ENCODE assay signal across 14 cellular contexts in the genomic region with DNA sequence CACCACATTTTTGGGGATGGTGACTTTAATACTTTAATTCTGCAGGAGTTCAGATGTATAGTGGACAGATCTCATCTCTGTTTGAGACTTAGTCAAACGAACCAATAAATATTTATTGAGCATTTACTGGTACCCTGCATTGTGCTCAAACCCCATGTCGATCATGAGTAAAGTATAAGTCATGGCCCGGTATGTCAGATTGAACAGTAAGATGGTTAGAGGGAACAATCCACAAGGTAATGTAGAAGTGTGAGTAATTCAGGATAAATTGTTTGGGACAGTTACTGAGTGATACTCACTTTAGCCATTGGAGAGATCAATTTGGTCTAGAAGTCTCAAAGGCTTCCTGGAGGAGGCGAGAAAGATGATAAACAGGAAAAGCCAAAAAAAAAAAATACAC. TPM values are rescaled to one million over a fixed set of nuclear protein-coding genes. Genes with fewer than 3 reads are reported as not detected.
A peak's percentile ranks its signal among the peaks of the same experiment; 100 is the strongest.
DNase-seq lines count a peak whose midpoint lies in the region; ATAC-seq and TF ChIP-seq lines count a peak whose summit lies in the region.
"Had no signal": no experiment of that assay in that cellular context is flagged by ENCODE, and none has a peak within 500 bp of the region (broad histone marks: within the 10 kb centered on the region; RNA-seq: fewer than 3 reads in every experiment).

No MANE protein-coding gene starts in this region.

- peak overlapping the region in 3 of 5 donors; percentile 48 to 78 (median 74) for H3K27ac ChIP-seq in stomach
- H3K27ac ChIP-seq in transverse colon: peak overlapping the region; percentile 18 to 57 (median 39)
- H3K27ac ChIP-seq in heart left ventricle: peak overlapping the region in 1 of 12 donors; percentile 66

- peak; percentile 42 for DNase-seq in ELR (ENCODE audit: low read depth)
- no peak for DNase-seq in WTC11 (ENCODE audit: low spot score)
- no peak for DNase-seq in stomach
- DNase-seq in transverse colon: no peak
- DNase-seq in heart left ventricle: no peak
- no peak for DNase-seq in SHP77 treated with DMSO at 0.1 percent for 48 hours (lab: John Stamatoyannopoulos, UW)
- DNase-seq in activated CD4-positive, alpha-beta T cell treated with anti-CD3 and anti-CD28 coated beads, Interleukin-2, amount 50 U/mL, for 4 hours: no peak
- DNase-seq: CD8-positive, alpha-beta T cell; COR-L47; DND-41; GF-D8; GOT3 had no signal

- 0 out of 2 replicates have a peak, but pooled peaks cover 5% of the 10 kb centered on the region for H3K36me3 Mint-ChIP-seq in WTC11
- H3K36me3 Mint-ChIP-seq: CD14-positive monocyte; CD8-positive, alpha-beta T cell had no signal

- H3K27me3 Mint-ChIP-seq in WTC11 (ENCODE audit: low read depth): no peaks in the 10 kb centered on the region

- H3K4me3 ChIP-seq in stomach (no peak overlapping the region), transverse colon (no peak overlapping the region), heart left ventricle (no peak overlapping the region)
- H3K4me3 ChIP-seq: HAP-1 had no signal

- H3K4me1 ChIP-seq in stomach (peaks cover 0 to 43% (median 18%) of the 10 kb centered on the region in 4 donors), transverse colon (peaks cover 0 to 17% (median 10%) of the 10 kb centered on the region in 4 donors), heart left ventricle (peaks cover 0 to 49% (median 15%) of the 10 kb centered on the region in 12 donors)
- H3K4me1 ChIP-seq: HAP-1 had no signal

- TF ChIP-seq POLR2A in stomach (IDR thresholded peaks at IDR 0.05) (no peak), transverse colon (IDR thresholded peaks at IDR 0.05) (no peak), heart left ventricle (IDR thresholded peaks at IDR 0.05) (no peak)

- H3K27me3 ChIP-seq in stomach (no peaks in the 10 kb centered on the region), transverse colon (no peaks in the 10 kb centered on the region), heart left ventricle (no peaks in the 10 kb centered on the region)

- intact Hi-C loops in stomach (cut with DNase I; ENCODE audit: low total_unique reads) (no loop called here), transverse colon (cut with DNase I; ENCODE audit: low total_unique reads) (no loop called here), heart left ventricle (cut with DNase I) (no loop called here)

- H3K9me3 ChIP-seq in stomach: no peaks in the 10 kb centered on the region
- H3K9me3 ChIP-seq in transverse colon: no peaks in the 10 kb centered on the region
- no peaks in the 10 kb centered on the region for H3K9me3 ChIP-seq in heart left ventricle
- H3K9me3 ChIP-seq: HAP-1 had no signal

- TF ChIP-seq CTCF in WTC11 (IDR thresholded peaks at IDR 0.05): no peak
- no peak for TF ChIP-seq CTCF in stomach (IDR thresholded peaks at IDR 0.05)
- TF ChIP-seq CTCF in transverse colon (IDR thresholded peaks at IDR 0.05): no peak
- TF ChIP-seq CTCF in heart left ventricle (IDR thresholded peaks at IDR 0.05): no peak

- TF ChIP-seq EP300 in stomach (IDR thresholded peaks at IDR 0.05): no peak
- TF ChIP-seq EP300 in transverse colon (IDR thresholded peaks at IDR 0.05; ENCODE audit: low read depth): no peak

- no peaks in the 10 kb centered on the region for H3K36me3 ChIP-seq in stomach
- H3K36me3 ChIP-seq in transverse colon: no peaks in the 10 kb centered on the region
- no peaks in the 10 kb centered on the region for H3K36me3 ChIP-seq in heart left ventricle
- H3K36me3 ChIP-seq: HAP-1 had no signal

- POLR2A ChIA-PET in WTC11 (lab: Charles Lee): interaction anchor here (0.7 kb wide), 1 partner anchor 84 kb away, joined by 3 read pairs; no protein-coding TSS in a partner anchor

- ATAC-seq in WTC11 (no peak), heart left ventricle (no peak)
- ATAC-seq: CD8-positive, alpha-beta T cell had no signal

- 85 to 92% (median 89%) methylated on average over 4 of the region's 4 CpGs for WGBS in stomach, 5 donors
- 84 to 87% methylated on average over 4 of the region's 4 CpGs for WGBS in transverse colon (ENCODE audit: low coverage in 1 of 2), 2 donors
- 93 to 95% (median 94%) methylated on average over 4 of the region's 4 CpGs for WGBS in heart left ventricle, 4 donors

- peak overlapping the region; percentile 42; the same call in 1 of the 2 replicates for H3K27ac Mint-ChIP-seq in WTC11
- H3K27ac Mint-ChIP-seq: CD14-positive monocyte; CD8-positive, alpha-beta T cell had no signal

- peaks cover 17% of the 10 kb centered on the region for H3K4me1 Mint-ChIP-seq in WTC11
- H3K4me1 Mint-ChIP-seq: CD14-positive monocyte had no signal

- CTCF ChIA-PET in WTC11 (lab: Charles Lee): interaction anchor here (1.3 kb wide), 1 partner anchor 119 kb away, joined by 4 read pairs; no protein-coding TSS in a partner anchor

- in situ Hi-C loops in transverse colon (cut with MboI; ENCODE audit: low pct_ligation_motif_present in 1 of 4, low pct_unique_long_range_greater_than_20kb in 1 of 4, low sequenced_read_pairs in 3 of 4): no loop called here

- peaks cover 8% of the 10 kb centered on the region for H3K9me3 Mint-ChIP-seq in WTC11
- H3K9me3 Mint-ChIP-seq: CD8-positive, alpha-beta T cell had no signal

- no peak overlapping the region for H3K4me3 Mint-ChIP-seq in WTC11
- H3K4me3 Mint-ChIP-seq: CD14-positive monocyte; CD8-positive, alpha-beta T cell had no signal

TF ChIP-seq in WTC11, 78 proteins besides CTCF, POLR2A, EP300 and RAD21:
- TF ChIP-seq, protein P1, sequence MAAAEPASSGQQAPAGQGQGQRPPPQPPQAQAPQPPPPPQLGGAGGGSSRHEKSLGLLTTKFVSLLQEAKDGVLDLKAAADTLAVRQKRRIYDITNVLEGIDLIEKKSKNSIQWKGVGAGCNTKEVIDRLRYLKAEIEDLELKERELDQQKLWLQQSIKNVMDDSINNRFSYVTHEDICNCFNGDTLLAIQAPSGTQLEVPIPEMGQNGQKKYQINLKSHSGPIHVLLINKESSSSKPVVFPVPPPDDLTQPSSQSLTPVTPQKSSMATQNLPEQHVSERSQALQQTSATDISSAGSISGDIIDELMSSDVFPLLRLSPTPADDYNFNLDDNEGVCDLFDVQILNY (CRISPR knock-in tag; IDR thresholded peaks at IDR 0.05): no peak
- TF ChIP-seq NR1H2 (CRISPR knock-in tag; IDR thresholded peaks at IDR 0.05) (no peak), KAT7 (CRISPR knock-in tag; IDR thresholded peaks at IDR 0.05; ENCODE audit: borderline replicate concordance) (no peak), ZNF121 (CRISPR knock-in tag; IDR thresholded peaks at IDR 0.05) (no peak), CBFB (CRISPR knock-in tag; IDR thresholded peaks at IDR 0.05; ENCODE audit: low read depth) (no peak), EMX1 (CRISPR knock-in tag; IDR thresholded peaks at IDR 0.05) (no peak), SOX15 (CRISPR knock-in tag; IDR thresholded peaks at IDR 0.05) (no peak), ZNF416 (CRISPR knock-in tag; IDR thresholded peaks at IDR 0.05) (no peak), TP53 (CRISPR knock-in tag; IDR thresholded peaks at IDR 0.05) (no peak), ZNF219 (CRISPR knock-in tag; IDR thresholded peaks at IDR 0.05; ENCODE audit: borderline replicate concordance) (no peak), PRRX2 (CRISPR knock-in tag; IDR thresholded peaks at IDR 0.05) (no peak), SP1 (CRISPR knock-in tag; conservative IDR thresholded peaks at IDR 0.05) (no peak), NR2C2 (CRISPR knock-in tag; IDR thresholded peaks at IDR 0.05) (no peak), ETV6 (CRISPR knock-in tag; IDR thresholded peaks at IDR 0.05) (no peak)
- TF ChIP-seq, protein P2, sequence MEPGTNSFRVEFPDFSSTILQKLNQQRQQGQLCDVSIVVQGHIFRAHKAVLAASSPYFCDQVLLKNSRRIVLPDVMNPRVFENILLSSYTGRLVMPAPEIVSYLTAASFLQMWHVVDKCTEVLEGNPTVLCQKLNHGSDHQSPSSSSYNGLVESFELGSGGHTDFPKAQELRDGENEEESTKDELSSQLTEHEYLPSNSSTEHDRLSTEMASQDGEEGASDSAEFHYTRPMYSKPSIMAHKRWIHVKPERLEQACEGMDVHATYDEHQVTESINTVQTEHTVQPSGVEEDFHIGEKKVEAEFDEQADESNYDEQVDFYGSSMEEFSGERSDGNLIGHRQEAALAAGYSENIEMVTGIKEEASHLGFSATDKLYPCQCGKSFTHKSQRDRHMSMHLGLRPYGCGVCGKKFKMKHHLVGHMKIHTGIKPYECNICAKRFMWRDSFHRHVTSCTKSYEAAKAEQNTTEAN (CRISPR knock-in tag; IDR thresholded peaks at IDR 0.05): no peak

RNA-seq across cellular contexts. Expression of a gene that starts 40.2 kb away (rescaled TPM):
- total RNA-seq in WTC11 (2021) (25.0 to 30.5 TPM (median 25.9 TPM) in 3 replicates), stomach (100 to 1,000 TPM in 1 of 5 donors, 10 to 100 TPM in 4; 18.5 to 228 (median 33.5) TPM), transverse colon (100 to 1,000 TPM in 1 of 4 donors, 10 to 100 TPM in 3; 50.7 to 133 (median 66.3) TPM), heart left ventricle (10 to 100 TPM; 24.5 to 60.9 (median 52.3) TPM)
- polyA plus RNA-seq in stomach (1 to 10 TPM; 1.4 to 3.5 (median 3.4) TPM), heart left ventricle (10 to 100 TPM in 1 of 2 donors, 1 to 10 TPM in 1; 8.9 to 41.5 TPM)
